In the genomic region with DNA sequence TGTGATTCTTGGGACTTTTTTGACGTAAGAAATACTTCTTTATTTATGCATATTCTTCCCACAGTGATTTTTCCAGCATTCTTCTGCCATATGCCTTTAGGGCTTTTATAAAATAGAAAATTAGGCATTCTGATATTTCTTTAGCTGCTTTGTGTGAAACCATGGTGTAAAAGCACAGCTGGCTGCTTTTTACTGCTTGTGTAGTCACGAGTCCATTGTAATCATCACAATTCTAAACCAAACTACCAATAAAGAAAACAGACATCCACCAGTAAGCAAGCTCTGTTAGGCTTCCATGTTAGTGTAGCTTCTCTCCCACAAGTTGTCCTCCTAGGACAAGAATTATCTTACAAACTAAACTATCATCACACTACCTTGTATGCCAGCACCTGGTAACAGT, we compare ENCODE assay signal across 19 cellular contexts.
DNase-seq lines count a peak whose midpoint lies in the region; ATAC-seq and TF ChIP-seq lines count a peak whose summit lies in the region.
"Had no signal": no experiment of that assay in that cellular context is flagged by ENCODE, and none has a peak within 500 bp of the region (broad histone marks: within the 10 kb centered on the region; RNA-seq: fewer than 3 reads in every experiment).

No MANE protein-coding gene starts in this region.

- H3K27ac Mint-ChIP-seq in HFFc6, result peak overlapping the region; percentile 59; the same call in 1 of the 2 replicates

- H3K4me3 ChIP-seq in heart right ventricle, result no peak overlapping the region
- H3K4me3 ChIP-seq in right atrium auricular region, result no peak overlapping the region
- H3K4me3 ChIP-seq in gastrocnemius medialis, result no peak overlapping the region

- in situ Hi-C loops in gastrocnemius medialis (cut with MboI; ENCODE audit: low sequenced_read_pairs in 4 of 4), result no loop called here

- intact Hi-C loops in heart right ventricle (cut with DNase I) (no loop called here), gastrocnemius medialis (cut with DNase I; ENCODE audit: low total_unique reads) (no loop called here)

- no peaks in the 10 kb centered on the region for H3K27me3 ChIP-seq in heart right ventricle
- H3K27me3 ChIP-seq in right atrium auricular region, result no peaks in the 10 kb centered on the region
- H3K27me3 ChIP-seq in gastrocnemius medialis, result no peaks in the 10 kb centered on the region
- H3K27me3 ChIP-seq: BE2C had no signal

- H3K9me3 ChIP-seq in heart right ventricle (no peaks in the 10 kb centered on the region), right atrium auricular region (no peaks in the 10 kb centered on the region), gastrocnemius medialis (no peaks in the 10 kb centered on the region)
- H3K9me3 ChIP-seq: BE2C had no signal

- TF ChIP-seq POLR2A in gastrocnemius medialis (IDR thresholded peaks at IDR 0.05), result no peak

- no peaks in the 10 kb centered on the region for H3K9me3 Mint-ChIP-seq in HFFc6
- H3K9me3 Mint-ChIP-seq: CD4-positive, alpha-beta memory T cell had no signal

- peaks cover 1% of the 10 kb centered on the region; the same call in 1 of the 2 replicates for H3K27me3 Mint-ChIP-seq in HFFc6 (ENCODE audit: insufficient read depth)
- H3K27me3 Mint-ChIP-seq: CD4-positive, alpha-beta memory T cell had no signal

- H3K36me3 ChIP-seq in heart right ventricle, result peaks cover 0 to 100% (median 75%) of the 10 kb centered on the region in 9 donors
- H3K36me3 ChIP-seq in right atrium auricular region, result peaks cover 96% of the 10 kb centered on the region
- H3K36me3 ChIP-seq in gastrocnemius medialis, result peaks cover 0 to 97% of the 10 kb centered on the region in 2 donors

- no peak for ATAC-seq in heart right ventricle
- no peak for ATAC-seq in gastrocnemius medialis
- no peak for ATAC-seq in HG03139 (IDR thresholded peaks at IDR 0.05; ENCODE audit: unreplicated experiment)

- H3K4me1 ChIP-seq in heart right ventricle, result peaks cover 0 to 49% (median 5%) of the 10 kb centered on the region in 9 donors
- H3K4me1 ChIP-seq in right atrium auricular region, result peaks cover 0 to 41% of the 10 kb centered on the region in 2 donors
- H3K4me1 ChIP-seq in gastrocnemius medialis, result peaks cover 12 to 14% of the 10 kb centered on the region in 2 donors
- H3K4me1 ChIP-seq: BE2C had no signal

- H3K4me3 Mint-ChIP-seq in HFFc6, result no peak overlapping the region
- H3K4me3 Mint-ChIP-seq: CD4-positive, alpha-beta memory T cell had no signal

- H3K27ac ChIP-seq in heart right ventricle (peak overlapping the region in 8 of 10 donors; percentile 24 to 71 (median 62)), right atrium auricular region (peak overlapping the region in 1 of 2 donors; percentile 74), angular gyrus (ENCODE audit: low read depth, low read length) (peak overlapping the region; percentile 66), gastrocnemius medialis (peak overlapping the region in 3 of 4 donors; percentile 69 to 77 (median 75))

- H3K36me3 Mint-ChIP-seq in HFFc6 (ENCODE audit: low read depth), result peaks cover 58% of the 10 kb centered on the region

- 91 to 93% methylated on average over 2 of the region's 2 CpGs for WGBS in heart right ventricle, 2 donors

- DNase-seq in heart right ventricle, result no peak
- no peak for DNase-seq in right atrium auricular region (ENCODE audit: low spot score)
- DNase-seq in HFFc6, result no peak
- no peak for DNase-seq in gastrocnemius medialis
- no peak for DNase-seq in NCI-H2196 treated with DMSO at 0.1 percent for 48 hours (lab: John Stamatoyannopoulos, UW; ENCODE audit: unreplicated experiment)
- no peak for DNase-seq in NCI-H2081 (lab: John Stamatoyannopoulos, UW)
- DNase-seq: CD4-positive, alpha-beta memory T cell; DMS79 treated with DMSO at 0.1 percent for 48 hours; HCEC 1CT; KBM-7; NCI-H1417 treated with DMSO at 0.1 percent for 48 hours; NCI-H2029; NCI-H2171 treated with DMSO at 0.1 percent for 48 hours; NCI-H748 treated with DMSO at 0.1 percent for 48 hours; RPMI8226; SIG-M5 had no signal

- TF ChIP-seq CTCF in heart right ventricle (IDR thresholded peaks at IDR 0.05) (no peak), right atrium auricular region (IDR thresholded peaks at IDR 0.05) (no peak), HFFc6 (IDR thresholded peaks at IDR 0.05) (no peak), gastrocnemius medialis (IDR thresholded peaks at IDR 0.05 in 4 of 5, conservative IDR thresholded peaks at IDR 0.05 in 1 of 5) (no peak)

- H3K4me1 Mint-ChIP-seq in HFFc6 (ENCODE audit: low read depth), result peaks cover 66% of the 10 kb centered on the region
